In the genomic region with DNA sequence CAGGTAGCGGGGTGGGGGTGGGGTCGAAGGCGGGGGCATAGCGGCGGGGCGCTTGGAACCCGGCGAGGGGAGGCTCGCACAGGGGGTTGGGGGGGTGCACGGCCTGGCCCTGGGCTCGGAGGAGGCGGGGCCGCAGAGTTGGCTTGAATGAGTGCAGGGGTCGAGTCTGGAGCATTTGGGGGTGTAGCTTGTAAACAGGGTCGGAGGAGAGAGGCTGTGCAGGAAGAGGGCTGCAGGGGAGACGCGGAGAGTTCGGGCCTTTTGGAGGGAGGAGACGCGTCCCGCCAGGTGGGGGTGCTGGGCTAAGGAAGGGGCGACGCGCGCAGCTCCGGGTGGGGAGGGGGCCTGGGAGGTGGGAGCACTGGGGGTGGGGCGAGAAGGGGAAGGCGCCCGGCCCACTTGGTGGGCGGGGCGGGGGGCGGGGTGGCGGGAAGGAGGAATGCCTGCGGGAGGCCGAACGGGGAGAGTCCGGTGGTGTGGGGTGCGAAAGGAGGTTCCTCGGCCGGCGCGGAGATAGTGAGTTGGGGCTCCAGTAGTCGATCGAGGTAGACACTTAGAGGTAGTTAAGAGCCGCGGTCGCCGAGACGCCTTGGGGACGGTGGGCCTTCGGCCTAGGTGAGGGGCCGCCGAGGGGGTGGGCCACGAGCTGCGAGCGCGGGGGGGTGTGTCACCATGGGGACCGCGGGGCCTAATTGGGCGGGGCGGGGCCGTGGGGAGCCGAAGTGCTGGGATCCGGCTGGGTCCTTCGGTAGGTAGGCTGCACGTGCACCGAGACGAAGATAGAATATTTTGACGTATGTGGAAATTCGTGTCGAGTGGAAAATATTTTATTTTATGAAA, we compare ENCODE assay signal across 8 cellular contexts. TPM values are rescaled to one million over a fixed set of nuclear protein-coding genes. Genes with fewer than 3 reads are reported as not detected.
DNase-seq lines count a peak whose midpoint lies in the region; ATAC-seq and TF ChIP-seq lines count a peak whose summit lies in the region.

No MANE protein-coding gene starts in this region.

- H3K27ac ChIP-seq in right atrium auricular region (peak overlapping the region; percentile 91 to 93), vagina (peak overlapping the region; percentile 92)

- H3K4me3 Mint-ChIP-seq in T-helper 1 cell treated with Interleukin-12 subunit alpha and Interleukin-12 subunit beta and Interleukin-4 antibody, amounts not matched to agents 30 μg/mL and 1 μg/mL, for 36 hours = peak overlapping the region; percentile 92

- intact Hi-C loops in vagina (cut with DNase I) = loop anchor here (5.0 kb wide), 1 partner anchor 124 kb away; a partner anchor contains a TSS

- peak; percentile 20 for ATAC-seq in HG02588 (IDR thresholded peaks at IDR 0.05; ENCODE audit: unreplicated experiment)

- H3K9me3 Mint-ChIP-seq in T-helper 1 cell treated with Interleukin-12 subunit alpha and Interleukin-12 subunit beta and Interleukin-4 antibody, amounts not matched to agents 30 μg/mL and 1 μg/mL, for 36 hours = no peaks in the 10 kb centered on the region

- H3K4me1 Mint-ChIP-seq in T-helper 1 cell treated with Interleukin-12 subunit alpha and Interleukin-12 subunit beta and Interleukin-4 antibody, amounts not matched to agents 30 μg/mL and 1 μg/mL, for 36 hours (ENCODE audit: low read depth) = peaks cover 7% of the 10 kb centered on the region

- H3K36me3 Mint-ChIP-seq in T-helper 1 cell treated with Interleukin-12 subunit alpha and Interleukin-12 subunit beta and Interleukin-4 antibody, amounts not matched to agents 30 μg/mL and 1 μg/mL, for 36 hours (ENCODE audit: low read depth) = peaks cover 5% of the 10 kb centered on the region

- H3K9me3 ChIP-seq in right atrium auricular region (no peaks in the 10 kb centered on the region), vagina (no peaks in the 10 kb centered on the region)

- H3K27me3 ChIP-seq in right atrium auricular region = no peaks in the 10 kb centered on the region
- no peaks in the 10 kb centered on the region for H3K27me3 ChIP-seq in vagina

- no peaks in the 10 kb centered on the region for H3K27me3 Mint-ChIP-seq in T-helper 1 cell treated with Interleukin-12 subunit alpha and Interleukin-12 subunit beta and Interleukin-4 antibody, amounts not matched to agents 30 μg/mL and 1 μg/mL, for 36 hours (ENCODE audit: low read depth)

- H3K27ac Mint-ChIP-seq in T-helper 1 cell treated with Interleukin-12 subunit alpha and Interleukin-12 subunit beta and Interleukin-4 antibody, amounts not matched to agents 30 μg/mL and 1 μg/mL, for 36 hours = peak overlapping the region; percentile 83

- TF ChIP-seq CTCF in GM10266 (IDR thresholded peaks at IDR 0.05; ENCODE audit: control insufficient read depth, insufficient read depth, low read depth, missing control alignments) = peak; percentile 31
- TF ChIP-seq CTCF in right atrium auricular region (IDR thresholded peaks at IDR 0.05) = peak in 1 of 2 donors; percentile 28
- no peak for TF ChIP-seq CTCF in vagina (IDR thresholded peaks at IDR 0.05)

- H3K4me1 ChIP-seq in right atrium auricular region (peaks cover 0 to 18% of the 10 kb centered on the region in 2 donors), vagina (peaks cover 29% of the 10 kb centered on the region)

- DNase-seq in GM10266 (ENCODE audit: extremely low spot score) (peak; percentile 89), NCI-H1048 (lab: John Stamatoyannopoulos, UW) (peak; percentile 55), amniotic stem cell (lab: John Stamatoyannopoulos, UW) (peak; percentile 29), right atrium auricular region (ENCODE audit: low spot score) (peak; percentile 62), renal cortical epithelial cell (ENCODE audit: low read depth) (peak; percentile 25), vagina (ENCODE audit: extremely low spot score in 2 of 2) (no peak)

- TF ChIP-seq POLR2A in vagina (IDR thresholded peaks at IDR 0.05) = no peak

- H3K4me3 ChIP-seq in right atrium auricular region = peak overlapping the region; percentile 74 to 92
- H3K4me3 ChIP-seq in vagina = peak overlapping the region; percentile 86 to 93

- H3K36me3 ChIP-seq in right atrium auricular region (no peaks in the 10 kb centered on the region), vagina (no peaks in the 10 kb centered on the region)

RNA-seq across cellular contexts. Expression of a gene that starts 0.8 kb away (rescaled TPM):
- 10 to 100 TPM; 17.0 to 22.3 TPM for total RNA-seq in right atrium auricular region
- total RNA-seq in renal cortical epithelial cell = 52.6 and 59.5 TPM in 2 replicates
- total RNA-seq in vagina = 38.8 TPM

Comparison
In these comparisons a context has a peak if more than half of its experiments do, and no peak if none do; other contexts are left out.
1. DNase-seq: peak in GM10266 (single experiment), NCI-H1048 (single experiment), amniotic stem cell (single experiment), right atrium auricular region (single experiment) and renal cortical epithelial cell (single experiment); none in vagina (0 of 2).